In the genomic region with DNA sequence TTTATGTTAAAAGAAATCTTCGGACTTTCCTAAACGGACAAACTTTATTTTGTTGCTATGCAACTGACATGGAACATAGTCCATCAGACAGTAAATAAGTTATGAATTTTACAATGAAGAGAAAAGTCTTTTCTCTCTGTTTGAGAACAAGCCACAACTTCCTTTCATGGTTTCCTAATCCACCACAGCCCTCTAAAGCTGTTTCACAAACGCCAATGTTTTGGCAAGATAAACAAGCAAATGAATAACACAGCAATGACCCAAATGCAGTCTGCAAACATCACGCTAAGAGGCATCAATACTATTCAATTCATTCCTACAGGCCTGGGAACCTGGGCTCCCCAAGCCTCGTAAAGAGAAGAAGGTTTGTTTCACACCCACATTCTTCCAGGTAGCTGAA, we compare ENCODE assay signal across 12 cellular contexts.
DNase-seq lines count a peak whose midpoint lies in the region; ATAC-seq and TF ChIP-seq lines count a peak whose summit lies in the region.
"Had no signal": no experiment of that assay in that cellular context is flagged by ENCODE, and none has a peak within 500 bp of the region (broad histone marks: within the 10 kb centered on the region; RNA-seq: fewer than 3 reads in every experiment).

No MANE protein-coding gene starts in this region.

- H3K4me1 Mint-ChIP-seq in activated naive CD4-positive, alpha-beta T cell treated with anti-CD3 and anti-CD28 coated beads, Interleukin-2, amount 10 ng/mL, durations not matched to agents 7 days and 5 days, result no peaks in the 10 kb centered on the region

- TF ChIP-seq EP300 in sigmoid colon (IDR thresholded peaks at IDR 0.05), result no peak

- no peaks in the 10 kb centered on the region for H3K9me3 Mint-ChIP-seq in activated naive CD4-positive, alpha-beta T cell treated with anti-CD3 and anti-CD28 coated beads, Interleukin-2, amount 10 ng/mL, durations not matched to agents 7 days and 5 days

- no peak overlapping the region for H3K27ac ChIP-seq in AG04450 (ENCODE audit: low read depth, low read length)
- H3K27ac ChIP-seq in mammary epithelial cell (ENCODE audit: insufficient read depth, low read depth, low read length), result no peak overlapping the region
- H3K27ac ChIP-seq in heart left ventricle, result no peak overlapping the region
- no peak overlapping the region for H3K27ac ChIP-seq in sigmoid colon
- H3K27ac ChIP-seq: RWPE1 had no signal

- no peak overlapping the region for H3K9ac ChIP-seq in mammary epithelial cell (ENCODE audit: insufficient read depth, low read length)

- no peak for TF ChIP-seq CTCF in AG04450 (IDR thresholded peaks at IDR 0.05; ENCODE audit: low read depth, low read length)
- TF ChIP-seq CTCF in mammary epithelial cell (conservative IDR thresholded peaks at IDR 0.05 in 1 of 2, IDR thresholded peaks at IDR 0.05 in 1 of 2; ENCODE audit: extremely low read depth in 1 of 2, insufficient read depth in 1 of 2, low read depth in 1 of 2, low read length in 2 of 2), result no peak
- no peak for TF ChIP-seq CTCF in heart left ventricle (IDR thresholded peaks at IDR 0.05)
- TF ChIP-seq CTCF in sigmoid colon (IDR thresholded peaks at IDR 0.05), result no peak

- ATAC-seq in GM19438 (IDR thresholded peaks at IDR 0.05; ENCODE audit: low read depth, unreplicated experiment), result peak; percentile 89
- ATAC-seq in HG03457 (IDR thresholded peaks at IDR 0.05; ENCODE audit: unreplicated experiment), result peak; percentile 81
- no peak for ATAC-seq in heart left ventricle

- no peaks in the 10 kb centered on the region for H3K36me3 Mint-ChIP-seq in activated naive CD4-positive, alpha-beta T cell treated with anti-CD3 and anti-CD28 coated beads, Interleukin-2, amount 10 ng/mL, durations not matched to agents 7 days and 5 days

- H3K4me2 ChIP-seq in mammary epithelial cell (ENCODE audit: insufficient read depth, low read depth, low read length), result no peak overlapping the region

- DNase-seq in AG04450 (ENCODE audit: low read depth, low spot score) (peak; percentile 11), mammary epithelial cell (peak; percentile 14), heart left ventricle (no peak), NAMALWA (ENCODE audit: low spot score) (no peak), sigmoid colon (no peak)
- DNase-seq in activated naive CD4-positive, alpha-beta T cell treated with anti-CD3 and anti-CD28 coated beads, Interleukin-2, amount 10 ng/mL, durations not matched to agents 7 days and 5 days, result no peak
- DNase-seq: activated CD4-positive, alpha-beta T cell treated with anti-CD3 and anti-CD28 coated beads for 4 hours; C1 segment of cervical spinal cord; NCI-H1417 treated with DMSO at 0.1 percent for 48 hours had no signal

- H3K9me3 ChIP-seq in AG04450 (ENCODE audit: control insufficient read depth, insufficient read depth, low read length) (no peaks in the 10 kb centered on the region), mammary epithelial cell (replicated peaks; ENCODE audit: insufficient read depth, low read length) (no peaks in the 10 kb centered on the region), heart left ventricle (no peaks in the 10 kb centered on the region), sigmoid colon (no peaks in the 10 kb centered on the region)

- H3K4me3 ChIP-seq in AG04450 (ENCODE audit: low read depth, low read length) (no peak overlapping the region), mammary epithelial cell (replicated peaks in 1 of 3; ENCODE audit: insufficient read depth in 1 of 3, low read depth in 2 of 3, low read length in 3 of 3) (no peak overlapping the region), heart left ventricle (no peak overlapping the region), sigmoid colon (no peak overlapping the region)

- H2AFZ ChIP-seq in mammary epithelial cell (ENCODE audit: low read depth, low read length), result no peak overlapping the region

- POLR2A ChIA-PET in AG04450 (lab: Yijun Ruan, JAX), result no interaction called here

- 85% methylated on average over 4 of the region's 5 CpGs for WGBS in mammary epithelial cell (ENCODE audit: low coverage, missing lambda C conversion rate)
- 35 to 42% (median 40%) methylated on average over 5 of the region's 5 CpGs for WGBS in heart left ventricle, 4 donors
- WGBS in sigmoid colon, 2 donors, result 2 to 9% methylated on average over 5 of the region's 5 CpGs

- no peak overlapping the region for H3K4me3 Mint-ChIP-seq in activated naive CD4-positive, alpha-beta T cell treated with anti-CD3 and anti-CD28 coated beads, Interleukin-2, amount 10 ng/mL, durations not matched to agents 7 days and 5 days

- no peaks in the 10 kb centered on the region for H3K4me1 ChIP-seq in mammary epithelial cell (ENCODE audit: insufficient read depth, low read length)
- H3K4me1 ChIP-seq in heart left ventricle, result peaks cover 0 to 8% (median 0%) of the 10 kb centered on the region in 12 donors
- no peaks in the 10 kb centered on the region for H3K4me1 ChIP-seq in sigmoid colon

- H3K79me2 ChIP-seq in mammary epithelial cell (ENCODE audit: insufficient read depth, low read length), result no peaks in the 10 kb centered on the region

- intact Hi-C loops in mammary epithelial cell (cut with micrococcal nuclease) (no loop called here), heart left ventricle (cut with DNase I) (no loop called here), sigmoid colon (cut with DNase I) (no loop called here)

- dilution Hi-C loops in mammary epithelial cell (cut with HindIII; ENCODE audit: low sequenced_read_pairs), result no loop called here

- no peak overlapping the region for H3K27ac Mint-ChIP-seq in activated naive CD4-positive, alpha-beta T cell treated with anti-CD3 and anti-CD28 coated beads, Interleukin-2, amount 10 ng/mL, durations not matched to agents 7 days and 5 days

- BruUV-seq in mammary epithelial cell (replicated peaks; lab: Mats Ljungman, UMichigan), result no TSS peak

- TF ChIP-seq POLR2A in heart left ventricle (IDR thresholded peaks at IDR 0.05), result no peak
- TF ChIP-seq POLR2A in sigmoid colon (IDR thresholded peaks at IDR 0.05), result no peak

- H3K27me3 ChIP-seq in AG04450 (ENCODE audit: control insufficient read depth, insufficient read depth, low read length) (no peaks in the 10 kb centered on the region), mammary epithelial cell (ENCODE audit: insufficient read depth, low read length) (no peaks in the 10 kb centered on the region), heart left ventricle (no peaks in the 10 kb centered on the region), sigmoid colon (no peaks in the 10 kb centered on the region)

- in situ Hi-C loops in mammary epithelial cell (cut with MboI; ENCODE audit: low sequenced_read_pairs in 2 of 2), result loop anchor here in 1 of 2 donors (25.0 kb wide), 1 partner anchor 1718 kb away; no protein-coding TSS in a partner anchor

- CTCF ChIA-PET in AG04450 (lab: Charles Lee), result interaction anchor here (0.8 to 1.8 kb wide), 4 partner anchors 20 to 843 kb away, joined by 3 to 7 read pairs (median 4); no protein-coding TSS in a partner anchor
- CTCF ChIA-PET in mammary epithelial cell (lab: Charles Lee; ENCODE audit: low non-redundant PET), result no interaction called here
- CTCF ChIA-PET in activated naive CD4-positive, alpha-beta T cell treated with anti-CD3 and anti-CD28 coated beads, Interleukin-2, amount 10 ng/mL, durations not matched to agents 7 days and 5 days (lab: Charles Lee), result no interaction called here

- no peaks in the 10 kb centered on the region for H4K20me1 ChIP-seq in mammary epithelial cell (ENCODE audit: insufficient read depth, low read length)

- H3K36me3 ChIP-seq in mammary epithelial cell (ENCODE audit: insufficient read depth, low read length), result no peaks in the 10 kb centered on the region
- no peaks in the 10 kb centered on the region for H3K36me3 ChIP-seq in heart left ventricle
- H3K36me3 ChIP-seq in sigmoid colon, result no peaks in the 10 kb centered on the region

- no peaks in the 10 kb centered on the region for H3K27me3 Mint-ChIP-seq in activated naive CD4-positive, alpha-beta T cell treated with anti-CD3 and anti-CD28 coated beads, Interleukin-2, amount 10 ng/mL, durations not matched to agents 7 days and 5 days

Comparison
In these comparisons a context has a peak if more than half of its experiments do, and no peak if none do; other contexts are left out.
1. DNase-seq: peak in AG04450 (single experiment) and mammary epithelial cell (single experiment); none in heart left ventricle (0 of 5), NAMALWA (single experiment), activated naive CD4-positive, alpha-beta T cell treated with anti-CD3 and anti-CD28 coated beads, Interleukin-2, amount 10 ng/mL, durations not matched to agents 7 days and 5 days (single experiment) and sigmoid colon (single experiment).
2. ATAC-seq: peak in GM19438 (single experiment) and HG03457 (single experiment); none in heart left ventricle (0 of 4).